14 cellular contexts compared by ENCODE assay signal in genomic region chr12:124426594-124427550, GRCh38.
DNase-seq lines count a peak whose midpoint lies in the region; ATAC-seq and TF ChIP-seq lines count a peak whose summit lies in the region.
"Had no signal": no experiment of that assay in that cellular context is flagged by ENCODE, and none has a peak within 500 bp of the region (broad histone marks: within the 10 kb centered on the region; RNA-seq: fewer than 3 reads in every experiment).

No MANE protein-coding gene starts in this region.

- no peak overlapping the region for H3K4me3 Mint-ChIP-seq in activated T-cell treated with anti-CD3 and anti-CD28 coated beads, Interleukin-2, amount 50 U/mL, for 24 hours
- H3K4me3 Mint-ChIP-seq in activated T-cell treated with anti-CD3 and anti-CD28 coated beads, Interleukin-2, amount 50 U/mL, for 72 hours = no peak overlapping the region
- H3K4me3 Mint-ChIP-seq in memory B cell = no peak overlapping the region
- H3K4me3 Mint-ChIP-seq: activated naive CD4-positive, alpha-beta T cell treated with anti-CD3 and anti-CD28 coated beads, Interleukin-2, amount 50 U/mL, for 24 hours; natural killer cell had no signal

- WGBS in body of pancreas, 2 donors = 71 to 91% methylated on average over 24 to 38 of the region's 41 CpGs
- WGBS in tibial nerve, 2 donors = 69 to 72% methylated on average over 36 to 41 of the region's 41 CpGs

- peak overlapping the region; percentile 26 for H3K27ac Mint-ChIP-seq in activated T-cell treated with anti-CD3 and anti-CD28 coated beads, Interleukin-2, amount 50 U/mL, for 24 hours
- no peak overlapping the region for H3K27ac Mint-ChIP-seq in activated T-cell treated with anti-CD3 and anti-CD28 coated beads, Interleukin-2, amount 50 U/mL, for 72 hours
- H3K27ac Mint-ChIP-seq in memory B cell = peak overlapping the region; percentile 66

- no peaks in the 10 kb centered on the region for H3K9me3 Mint-ChIP-seq in activated T-cell treated with anti-CD3 and anti-CD28 coated beads, Interleukin-2, amount 50 U/mL, for 24 hours
- peaks cover 0 to 8% of the 10 kb centered on the region in 2 donors for H3K9me3 Mint-ChIP-seq in activated T-cell treated with anti-CD3 and anti-CD28 coated beads, Interleukin-2, amount 50 U/mL, for 72 hours
- no peaks in the 10 kb centered on the region for H3K9me3 Mint-ChIP-seq in memory B cell
- H3K9me3 Mint-ChIP-seq: activated naive CD4-positive, alpha-beta T cell treated with anti-CD3 and anti-CD28 coated beads, Interleukin-2, amount 50 U/mL, for 24 hours; natural killer cell had no signal

- peaks cover 76% of the 10 kb centered on the region for H3K36me3 Mint-ChIP-seq in activated T-cell treated with anti-CD3 and anti-CD28 coated beads, Interleukin-2, amount 50 U/mL, for 24 hours (ENCODE audit: low read depth)
- H3K36me3 Mint-ChIP-seq in activated T-cell treated with anti-CD3 and anti-CD28 coated beads, Interleukin-2, amount 50 U/mL, for 72 hours (ENCODE audit: insufficient read depth in 2 of 2) = peaks cover 2 to 6% of the 10 kb centered on the region in 2 donors
- peaks cover 14% of the 10 kb centered on the region for H3K36me3 Mint-ChIP-seq in memory B cell

- peaks cover 27% of the 10 kb centered on the region for H3K4me1 ChIP-seq in body of pancreas
- peaks cover 3 to 79% (median 44%) of the 10 kb centered on the region in 4 donors for H3K4me1 ChIP-seq in tibial nerve
- H3K4me1 ChIP-seq in effector memory CD4-positive, alpha-beta T cell (ENCODE audit: control insufficient read depth, insufficient read depth, low read length, poor library complexity, severe bottlenecking) = no peaks in the 10 kb centered on the region

- no peak for TF ChIP-seq EP300 in tibial nerve (IDR thresholded peaks at IDR 0.05)

- peaks cover 5% of the 10 kb centered on the region for H3K4me1 Mint-ChIP-seq in activated T-cell treated with anti-CD3 and anti-CD28 coated beads, Interleukin-2, amount 50 U/mL, for 24 hours (ENCODE audit: low read depth)
- H3K4me1 Mint-ChIP-seq in activated T-cell treated with anti-CD3 and anti-CD28 coated beads, Interleukin-2, amount 50 U/mL, for 72 hours (ENCODE audit: low read depth) = no peaks in the 10 kb centered on the region
- peaks cover 12% of the 10 kb centered on the region for H3K4me1 Mint-ChIP-seq in memory B cell
- H3K4me1 Mint-ChIP-seq: activated naive CD4-positive, alpha-beta T cell treated with anti-CD3 and anti-CD28 coated beads, Interleukin-2, amount 50 U/mL, for 24 hours had no signal

- H3K9me3 ChIP-seq in body of pancreas (no peaks in the 10 kb centered on the region), tibial nerve (no peaks in the 10 kb centered on the region)
- H3K9me3 ChIP-seq in effector memory CD4-positive, alpha-beta T cell (ENCODE audit: control insufficient read depth, low read length) = no peaks in the 10 kb centered on the region

- ATAC-seq in activated T-cell treated with anti-CD3 and anti-CD28 coated beads, Interleukin-2, amount 50 U/mL, for 72 hours (replicated peaks in 1 of 2) = no peak
- ATAC-seq in body of pancreas = no peak
- no peak for ATAC-seq in memory B cell (ENCODE audit: low read depth)
- ATAC-seq: natural killer cell had no signal

- H3K27me3 ChIP-seq in body of pancreas (no peaks in the 10 kb centered on the region), tibial nerve (no peaks in the 10 kb centered on the region), brain microvascular endothelial cell (replicated peaks) (no peaks in the 10 kb centered on the region)
- no peaks in the 10 kb centered on the region for H3K27me3 ChIP-seq in effector memory CD4-positive, alpha-beta T cell (replicated peaks; ENCODE audit: control insufficient read depth, insufficient read depth, low read length, poor library complexity, severe bottlenecking)

- TF ChIP-seq CTCF in body of pancreas (IDR thresholded peaks at IDR 0.05) (no peak), tibial nerve (IDR thresholded peaks at IDR 0.05) (no peak), brain microvascular endothelial cell (IDR thresholded peaks at IDR 0.05; ENCODE audit: low read depth, low read length, missing control alignments) (no peak)

- H3K27ac ChIP-seq in body of pancreas = peak overlapping the region in 3 of 4 donors; percentile 3 to 60 (median 42)
- peak overlapping the region in 3 of 4 donors; percentile 57 to 69 (median 67) for H3K27ac ChIP-seq in tibial nerve
- H3K27ac ChIP-seq in effector memory CD4-positive, alpha-beta T cell (ENCODE audit: insufficient read depth, low read length, poor library complexity, severe bottlenecking) = no peak overlapping the region
- H3K27ac ChIP-seq in brain microvascular endothelial cell = no peak overlapping the region

- no peaks in the 10 kb centered on the region for H3K27me3 Mint-ChIP-seq in activated T-cell treated with anti-CD3 and anti-CD28 coated beads, Interleukin-2, amount 50 U/mL, for 24 hours
- no peaks in the 10 kb centered on the region for H3K27me3 Mint-ChIP-seq in activated T-cell treated with anti-CD3 and anti-CD28 coated beads, Interleukin-2, amount 50 U/mL, for 72 hours (ENCODE audit: low read depth)
- H3K27me3 Mint-ChIP-seq in memory B cell = no peaks in the 10 kb centered on the region
- H3K27me3 Mint-ChIP-seq: activated naive CD4-positive, alpha-beta T cell treated with anti-CD3 and anti-CD28 coated beads, Interleukin-2, amount 50 U/mL, for 24 hours had no signal

- no peak overlapping the region for H3K4me3 ChIP-seq in body of pancreas
- no peak overlapping the region for H3K4me3 ChIP-seq in tibial nerve
- H3K4me3 ChIP-seq in effector memory CD4-positive, alpha-beta T cell (ENCODE audit: insufficient read depth, low read depth, low read length, poor library complexity, severe bottlenecking) = no peak overlapping the region
- no peak overlapping the region for H3K4me3 ChIP-seq in brain microvascular endothelial cell (ENCODE audit: low read depth, low read length)

- intact Hi-C loops in body of pancreas (cut with DNase I) = no loop called here

- H3K36me3 ChIP-seq in body of pancreas (replicated peaks in 1 of 2; ENCODE audit: insufficient read depth in 1 of 2, low read depth in 2 of 2) (peaks cover 0 to 11% of the 10 kb centered on the region in 2 donors), tibial nerve (peaks cover 0 to 54% (median 8%) of the 10 kb centered on the region in 3 donors), brain microvascular endothelial cell (replicated peaks) (peaks cover 28% of the 10 kb centered on the region)
- H3K36me3 ChIP-seq in effector memory CD4-positive, alpha-beta T cell (ENCODE audit: control insufficient read depth, insufficient read depth, low read length) = peaks cover 67% of the 10 kb centered on the region

- no peak for DNase-seq in activated T-cell treated with anti-CD3 and anti-CD28 coated beads, Interleukin-2, amount 50 U/mL, for 24 hours
- no peak for DNase-seq in activated T-cell treated with anti-CD3 and anti-CD28 coated beads, Interleukin-2, amount 50 U/mL, for 72 hours
- DNase-seq in body of pancreas = peak in 2 of 4 donors; percentile 31 to 36
- DNase-seq in memory B cell (ENCODE audit: low spot score in 2 of 2) = no peak
- DNase-seq in tibial nerve (ENCODE audit: low spot score in 2 of 2) = peak in 1 of 2 donors; percentile 24
- DNase-seq in effector memory CD4-positive, alpha-beta T cell = no peak
- DNase-seq in brain microvascular endothelial cell = no peak
- DNase-seq in NCI-H2171 treated with DMSO at 0.1 percent for 48 hours (lab: John Stamatoyannopoulos, UW) = no peak
- DNase-seq: DMS153; effector CD4-positive, alpha-beta T cell; natural killer cell; NCI-H69; stimulated activated naive CD4-positive, alpha-beta T cell had no signal

- TF ChIP-seq POLR2A in body of pancreas (IDR thresholded peaks at IDR 0.05) = no peak
- no peak for TF ChIP-seq POLR2A in tibial nerve (IDR thresholded peaks at IDR 0.05)

- in situ Hi-C loops in brain microvascular endothelial cell (cut with HindIII; ENCODE audit: low pct_ligation_motif_present, low sequenced_read_pairs) = no loop called here

Comparison
In these comparisons a context has a peak if more than half of its experiments do, and no peak if none do; other contexts are left out.
1. H3K27ac ChIP-seq: peak in body of pancreas (3 of 4) and tibial nerve (3 of 4); none in effector memory CD4-positive, alpha-beta T cell (single experiment) and brain microvascular endothelial cell (single experiment).